9 cellular contexts compared by ENCODE assay signal in the genomic region with DNA sequence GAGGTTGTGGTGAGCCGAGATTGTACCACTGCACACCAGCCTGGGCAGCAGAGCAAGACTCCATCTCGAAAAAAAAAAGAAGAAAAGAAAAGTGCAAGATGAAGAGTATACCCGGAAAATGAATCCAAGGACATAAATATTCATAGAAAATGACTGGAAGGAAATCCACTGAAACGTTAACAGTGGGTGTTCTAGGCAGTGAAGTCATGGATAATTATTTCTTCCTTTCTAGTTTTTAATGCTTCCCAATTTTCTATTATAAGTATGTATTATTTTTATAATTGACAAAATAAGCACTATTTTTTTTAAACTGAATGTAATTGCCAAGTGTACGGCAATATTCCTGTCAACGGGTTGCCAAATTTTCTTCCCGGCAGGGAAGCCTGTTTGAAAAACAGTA. TPM values are rescaled to one million over a fixed set of nuclear protein-coding genes. Genes with fewer than 3 reads are reported as not detected.
"Had no signal": no experiment of that assay in that cellular context is flagged by ENCODE, and none has a peak within 500 bp of the region (broad histone marks: within the 10 kb centered on the region; RNA-seq: fewer than 3 reads in every experiment).

No MANE protein-coding gene starts in this region.

- H2AFZ ChIP-seq: GM23338 had no signal

- H3K4me2 ChIP-seq: GM23338 had no signal

- FAIRE-seq: H54, HTR-8/SVneo, K562 had no signal

- ATAC-seq: K562 had no signal

- H3K9me3 Mint-ChIP-seq: GM23338, H9 had no signal

- H3K4me3 ChIP-seq: GM23338, K562 had no signal

- H3K27ac Mint-ChIP-seq: GM23338, H9 had no signal

- DNase-seq: H9, HCEC 1CT, IMR-90, KG1 had no signal

- H3K4me3 Mint-ChIP-seq: GM23338, H9 had no signal

RNA-seq across cellular contexts. Expression of a gene that starts 55.3 kb away (rescaled TPM):
- total RNA-seq: H9, HT-29, IMR-90, K562 had no signal
- polyA plus RNA-seq: IMR-90, K562 had no signal
